In genomic region chr5:157126-157715, GRCh38 we compare ENCODE assay signal across 16 cellular contexts. TPM values are rescaled to one million over a fixed set of nuclear protein-coding genes. Genes with fewer than 3 reads are reported as not detected.
"Had no signal": no experiment of that assay in that cellular context is flagged by ENCODE, and none has a peak within 500 bp of the region (broad histone marks: within the 10 kb centered on the region; RNA-seq: fewer than 3 reads in every experiment).

No MANE protein-coding gene starts in this region.

- H3K9me3 ChIP-seq: ascending aorta, breast epithelium, tibial nerve had no signal

- H3K27me3 ChIP-seq: ascending aorta, breast epithelium, tibial nerve had no signal

- H3K79me2 ChIP-seq: parathyroid adenoma had no signal

- H3K4me3 ChIP-seq: ascending aorta, breast epithelium, dorsolateral prefrontal cortex, tibial nerve had no signal

- DNase-seq: activated CD4-positive, alpha-beta T cell treated with anti-CD3 and anti-CD28 coated beads for 36 hours; activated CD8-positive, alpha-beta T cell treated with anti-CD3 and anti-CD28 coated beads for 36 hours; mesenchymal stem cell; SIG-M5; stimulated activated CD4-positive, alpha-beta T cell treated with anti-CD3 and anti-CD28 coated beads, Interleukin-15, amount 100 ng/mL, for 24 hours; stimulated activated CD4-positive, alpha-beta T cell treated with anti-CD3 and anti-CD28 coated beads, Interleukin-4, amount 100 ng/mL, for 1 hour; stimulated activated naive CD4-positive, alpha-beta T cell had no signal

- H3K4me1 ChIP-seq: ascending aorta, breast epithelium, parathyroid adenoma had no signal

- H3K9ac ChIP-seq: parathyroid adenoma had no signal

- H3K36me3 ChIP-seq: ascending aorta, breast epithelium, tibial nerve had no signal

- H3K27ac ChIP-seq: ascending aorta, breast epithelium, dorsolateral prefrontal cortex, parathyroid adenoma, tibial nerve had no signal

- H2AFZ ChIP-seq: parathyroid adenoma had no signal

- ATAC-seq: activated CD4-positive, alpha-beta T cell treated with anti-CD3 and anti-CD28 coated beads for 36 hours; activated CD8-positive, alpha-beta T cell treated with anti-CD3 and anti-CD28 coated beads for 36 hours; left lobe of liver had no signal

RNA-seq across cellular contexts. Expression of gene LRRC14B, which starts 34.1 kb away (rescaled TPM):
- total RNA-seq: ascending aorta; left lobe of liver; neural crest cell; subcutaneous adipose tissue; T-helper 1 cell treated with Interleukin-12 subunit alpha and Interleukin-12 subunit beta and Interleukin-4 antibody, amounts not matched to agents 30 ng/mL and 1 ng/mL, for 36 hours; tibial nerve had no signal
